12 cellular contexts compared by ENCODE assay signal in the genomic region with DNA sequence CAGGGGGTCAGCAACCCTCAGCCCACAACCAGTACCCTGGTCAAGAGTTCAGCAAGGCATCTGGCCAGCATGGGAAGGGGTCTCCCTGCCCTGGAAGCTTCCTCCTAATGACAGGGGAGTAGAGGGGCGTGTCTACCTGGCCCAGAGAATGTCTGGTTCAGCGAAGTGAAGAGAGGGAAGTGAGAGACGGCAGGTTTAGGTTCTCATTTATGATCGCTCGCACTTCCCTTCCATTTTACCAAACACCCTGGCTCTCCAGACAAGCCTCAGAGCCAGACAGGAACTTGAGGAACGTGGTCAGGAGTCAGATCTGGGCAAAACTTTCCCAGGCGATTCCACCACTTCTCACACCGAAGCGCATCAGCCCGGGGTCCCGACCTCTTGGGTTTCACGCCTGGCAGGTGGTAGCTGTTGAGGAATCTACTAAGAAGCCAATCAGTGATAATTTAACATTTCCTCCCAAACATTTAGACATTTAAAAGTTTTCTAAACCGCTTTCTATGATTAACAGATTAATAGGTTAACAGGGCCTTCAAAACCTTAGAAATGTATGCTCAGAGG. TPM values are rescaled to one million over a fixed set of nuclear protein-coding genes. Genes with fewer than 3 reads are reported as not detected.
DNase-seq lines count a peak whose midpoint lies in the region; ATAC-seq, FAIRE-seq and TF ChIP-seq lines count a peak whose summit lies in the region.
"Had no signal": no experiment of that assay in that cellular context is flagged by ENCODE, and none has a peak within 500 bp of the region (broad histone marks: within the 10 kb centered on the region; RNA-seq: fewer than 3 reads in every experiment).

No MANE protein-coding gene starts in this region.

- TF ChIP-seq CTCF in endothelial cell of umbilical vein (IDR thresholded peaks at IDR 0.05; ENCODE audit: extremely low read depth in 1 of 2, insufficient read depth in 1 of 2, low read depth in 1 of 2, low read length in 2 of 2) (no peak), prostate gland (IDR thresholded peaks at IDR 0.05) (no peak)

- H3K9me3 ChIP-seq in endothelial cell of umbilical vein (replicated peaks; ENCODE audit: control insufficient read depth, insufficient read depth, low read length): no peaks in the 10 kb centered on the region
- no peaks in the 10 kb centered on the region for H3K9me3 ChIP-seq in prostate gland
- H3K9me3 ChIP-seq: mucosa of descending colon had no signal

- no peak overlapping the region for H3K4me3 ChIP-seq in ACC112 (ENCODE audit: low read depth, low read length)
- no peak overlapping the region for H3K4me3 ChIP-seq in endothelial cell of umbilical vein (replicated peaks in 1 of 3; ENCODE audit: insufficient read depth in 1 of 3, low read depth in 1 of 3, low read length in 3 of 3)
- H3K4me3 ChIP-seq in prostate gland: no peak overlapping the region
- H3K4me3 ChIP-seq: mucosa of descending colon, SK-N-MC had no signal

- no peaks in the 10 kb centered on the region for H3K9me1 ChIP-seq in endothelial cell of umbilical vein (replicated peaks; ENCODE audit: control insufficient read depth, extremely low read depth, insufficient read depth, low read length)

- H3K27me3 ChIP-seq in ACC112 (ENCODE audit: insufficient read depth, low read length) (no peaks in the 10 kb centered on the region), endothelial cell of umbilical vein (ENCODE audit: control insufficient read depth in 2 of 2, insufficient read depth in 2 of 2, low read length in 2 of 2) (no peaks in the 10 kb centered on the region), prostate gland (replicated peaks; ENCODE audit: insufficient read depth) (no peaks in the 10 kb centered on the region)

- H2AFZ ChIP-seq in ACC112 (ENCODE audit: low read length, unreplicated experiment) (no peak overlapping the region), endothelial cell of umbilical vein (ENCODE audit: low read depth, low read length) (no peak overlapping the region)

- WGBS in prostate gland: 74% methylated on average over 13 of the region's 13 CpGs

- in situ Hi-C loops in KBM-7 (cut with MboI; ENCODE audit: low pct_unique_long_range_greater_than_20kb, low sequenced_read_pairs): no loop called here

- H3K27ac ChIP-seq in ACC112 (ENCODE audit: low read depth, low read length) (peak overlapping the region; percentile 46), endothelial cell of umbilical vein (ENCODE audit: insufficient read depth, low read depth, low read length) (peak overlapping the region; percentile 56), prostate gland (peak overlapping the region; percentile 57 to 59)
- H3K27ac ChIP-seq: SK-N-MC had no signal

- no peak for ATAC-seq in GM21717 (IDR thresholded peaks at IDR 0.05; ENCODE audit: unreplicated experiment)
- no peak for ATAC-seq in GM18867 (IDR thresholded peaks at IDR 0.05; ENCODE audit: unreplicated experiment)
- ATAC-seq in GM21786 (IDR thresholded peaks at IDR 0.05; ENCODE audit: unreplicated experiment): no peak
- ATAC-seq: mucosa of descending colon had no signal

- peaks cover 13% of the 10 kb centered on the region for H4K20me1 ChIP-seq in endothelial cell of umbilical vein (replicated peaks; ENCODE audit: control insufficient read depth, extremely low read depth, insufficient read depth, low read length)

- TF ChIP-seq POLR2A in endothelial cell of umbilical vein (IDR thresholded peaks at IDR 0.05; ENCODE audit: low read depth, low read length) (no peak), prostate gland (IDR thresholded peaks at IDR 0.05) (no peak)

- CTCF ChIA-PET in endothelial cell of umbilical vein (lab: Charles Lee): interaction anchor here (0.7 to 5.1 kb wide), 14 partner anchors 9 to 150 kb away, joined by 3 to 18 read pairs (median 6); no protein-coding TSS in a partner anchor

- BruUV-seq in endothelial cell of umbilical vein (replicated peaks; lab: Mats Ljungman, UMichigan): no TSS peak

- peak overlapping the region; percentile 19 for H3K9ac ChIP-seq in endothelial cell of umbilical vein (replicated peaks; ENCODE audit: extremely low read depth, insufficient read depth, low read length)

- H3K79me2 ChIP-seq in ACC112 (ENCODE audit: control insufficient read depth, insufficient read depth, low read length, unreplicated experiment): peaks cover 96% of the 10 kb centered on the region
- H3K79me2 ChIP-seq in endothelial cell of umbilical vein (ENCODE audit: control insufficient read depth, insufficient read depth, low read length): peaks cover 100% of the 10 kb centered on the region

- POLR2A ChIA-PET in endothelial cell of umbilical vein (lab: Charles Lee): interaction anchor here (0.6 to 1.2 kb wide), 3 partner anchors 12 to 91 kb away, joined by 3 to 5 read pairs (median 4); no protein-coding TSS in a partner anchor

- H3K4me1 ChIP-seq in ACC112 (ENCODE audit: control insufficient read depth, insufficient read depth, low read length, unreplicated experiment) (peaks cover 91% of the 10 kb centered on the region), endothelial cell of umbilical vein (ENCODE audit: control insufficient read depth, extremely low read depth, insufficient read depth, low read length) (peaks cover 69% of the 10 kb centered on the region), prostate gland (replicated peaks) (no peaks in the 10 kb centered on the region)

- DNase-seq in KBM-7: peak; percentile 57
- DNase-seq in endothelial cell of umbilical vein (ENCODE audit: low read depth, low spot score): peak; percentile 43
- DNase-seq in prostate gland (ENCODE audit: low spot score): no peak
- no peak for DNase-seq in HPDE6-E6E7 (ENCODE audit: extremely low spot score)
- DNase-seq: activated CD4-positive, CD25-positive, alpha-beta regulatory T cell treated with anti-CD3 and anti-CD28 coated beads, Interleukin-2, amount 50 U/mL, for 72 hours; mucosa of descending colon; NCI-H2081 treated with DMSO at 0.1 percent for 48 hours had no signal

- FAIRE-seq in endothelial cell of umbilical vein (lab: Jason Lieb, UNC): no peak

- intact Hi-C loops in endothelial cell of umbilical vein (cut with micrococcal nuclease): loop anchor here (1.0 kb wide), 1 partner anchor 12 kb away; no protein-coding TSS in a partner anchor
- intact Hi-C loops in prostate gland (cut with DNase I): no loop called here

- peak overlapping the region; percentile 71 for H3K4me2 ChIP-seq in endothelial cell of umbilical vein (ENCODE audit: insufficient read depth, low read length)

- dilution Hi-C loops in endothelial cell of umbilical vein (cut with MboI; ENCODE audit: extremely low pct_ligation_motif_present, low sequenced_read_pairs): no loop called here

- H3K36me3 ChIP-seq in ACC112 (ENCODE audit: insufficient read depth, low read length): peaks cover 9% of the 10 kb centered on the region; the same call in 1 of the 2 replicates
- peaks cover 0 to 20% of the 10 kb centered on the region in 2 experiments for H3K36me3 ChIP-seq in endothelial cell of umbilical vein (ENCODE audit: control insufficient read depth in 2 of 2, extremely low read depth in 1 of 2, insufficient read depth in 2 of 2, low read length in 2 of 2)
- H3K36me3 ChIP-seq in prostate gland: no peaks in the 10 kb centered on the region

TF ChIP-seq in endothelial cell of umbilical vein, 7 proteins besides CTCF, POLR2A, EP300 and RAD21:
- TF ChIP-seq GATA2 (IDR thresholded peaks at IDR 0.05; ENCODE audit: insufficient read depth, insufficient read length, low read depth, low read length): no peak
- TF ChIP-seq, protein P1, sequence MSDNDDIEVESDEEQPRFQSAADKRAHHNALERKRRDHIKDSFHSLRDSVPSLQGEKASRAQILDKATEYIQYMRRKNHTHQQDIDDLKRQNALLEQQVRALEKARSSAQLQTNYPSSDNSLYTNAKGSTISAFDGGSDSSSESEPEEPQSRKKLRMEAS (IDR thresholded peaks at IDR 0.05; ENCODE audit: insufficient read depth, insufficient read length): no peak
- no peak for TF ChIP-seq MYC (IDR thresholded peaks at IDR 0.05; ENCODE audit: low read depth, low read length)
- no peak for TF ChIP-seq EZH2 (IDR thresholded peaks at IDR 0.05; ENCODE audit: borderline replicate concordance, low read depth, low read length, severe bottlenecking)
- no peak for TF ChIP-seq JUN (IDR thresholded peaks at IDR 0.05; ENCODE audit: borderline replicate concordance, insufficient read depth, insufficient read length, low read depth)
- TF ChIP-seq FOS (IDR thresholded peaks at IDR 0.05; ENCODE audit: borderline replicate concordance, insufficient read depth, low read length): no peak
- no peak for TF ChIP-seq POLR2AphosphoS5 (IDR thresholded peaks at IDR 0.05; ENCODE audit: insufficient read depth, low read depth, low read length)

RNA-seq across cellular contexts. Expression of a gene that starts 21.3 kb away (rescaled TPM):
- total RNA-seq in endothelial cell of umbilical vein (442 and 443 TPM in 2 replicates), prostate gland (100 to 1,000 TPM; 197 to 240 TPM)
- 463 and 633 TPM in 2 replicates for polyA plus RNA-seq in endothelial cell of umbilical vein
- 379 and 382 TPM in 2 replicates for polyA plus RNA-seq in endothelial cell of umbilical vein (2011; cell fraction: cytosol; rRNA removed)
- polyA plus RNA-seq in endothelial cell of umbilical vein (2011; cell fraction: nucleus; rRNA removed): 777 and 896 TPM in 2 replicates
- polyA plus RNA-seq in endothelial cell of umbilical vein (2012): 398 and 442 TPM in 2 replicates
- polyA minus RNA-seq in endothelial cell of umbilical vein: 744 and 789 TPM in 2 replicates
- polyA minus RNA-seq in endothelial cell of umbilical vein (2011; cell fraction: cytosol; rRNA and poly(A)+ RNA removed): 104 TPM
- 424 and 544 TPM in 2 replicates for polyA minus RNA-seq in endothelial cell of umbilical vein (2011; cell fraction: nucleus; rRNA and poly(A)+ RNA removed)

Comparison
In these comparisons a context has a peak if more than half of its experiments do, and no peak if none do; other contexts are left out.
1. DNase-seq: peak in KBM-7 (single experiment) and endothelial cell of umbilical vein (single experiment); none in prostate gland (single experiment) and HPDE6-E6E7 (single experiment).
2. Peak in every context shown above with its lines, with median percentiles within 50 percentile points of each other: H3K27ac ChIP-seq.